ENCODE assay signal across 34 cellular contexts in genomic region chr11:119755351-119756071, GRCh38. TPM values are rescaled to one million over a fixed set of nuclear protein-coding genes. Genes with fewer than 3 reads are reported as not detected.
A peak's percentile ranks its signal among the peaks of the same experiment; 100 is the strongest.
DNase-seq lines count a peak whose midpoint lies in the region; ATAC-seq, FAIRE-seq and TF ChIP-seq lines count a peak whose summit lies in the region.
"Had no signal": no experiment of that assay in that cellular context is flagged by ENCODE, and none has a peak within 500 bp of the region (broad histone marks: within the 10 kb centered on the region; RNA-seq: fewer than 3 reads in every experiment).

No MANE protein-coding gene starts in this region.

- no peak overlapping the region for H2AFZ ChIP-seq in GM12878 (ENCODE audit: control insufficient read depth, low read depth, low read length)

- RAD21 ChIA-PET in GM12878 (lab: Charles Lee; ENCODE audit: unreplicated experiment): interaction anchor here (1.0 to 1.9 kb wide), 2 partner anchors 26 to 82 kb away, joined by 3 to 8 read pairs; partner anchors contain the start of gene NECTIN1

- H3K27me3 Mint-ChIP-seq in MCF 10A (ENCODE audit: insufficient read depth, unreplicated experiment) (no peaks in the 10 kb centered on the region), memory B cell (peaks cover 4% of the 10 kb centered on the region)

- H3K4me1 Mint-ChIP-seq in MCF 10A (ENCODE audit: insufficient read depth, unreplicated experiment): peaks cover 11% of the 10 kb centered on the region
- H3K4me1 Mint-ChIP-seq in memory B cell: peaks cover 15% of the 10 kb centered on the region

- POLR2A ChIA-PET in MCF 10A (lab: Yijun Ruan, JAX): no interaction called here
- POLR2A ChIA-PET in GM12878 (lab: Charles Lee): interaction anchor here (0.8 kb wide), 1 partner anchor 82 kb away, joined by 3 read pairs; no protein-coding TSS in a partner anchor

- BruUV-seq in MCF 10A (replicated peaks; lab: Mats Ljungman, UMichigan) (no TSS peak), GM12878 (replicated peaks; lab: Mats Ljungman, UMichigan) (no TSS peak)

- H3K9ac ChIP-seq in GM12878 (ENCODE audit: control insufficient read depth, insufficient read depth, low read length): no peak overlapping the region

- TF ChIP-seq RAD21 in GM12878 (IDR thresholded peaks at IDR 0.05; ENCODE audit: insufficient read depth, low read depth, low read length): no peak

- TF ChIP-seq EP300 in GM12878 (IDR thresholded peaks at IDR 0.05; ENCODE audit: borderline replicate concordance in 1 of 2, control insufficient read depth in 1 of 2, low read depth in 2 of 2, low read length in 2 of 2): no peak

- intact Hi-C loops in breast epithelium (cut with DNase I; ENCODE audit: low total_unique reads): loop anchor here (5.0 kb wide), 1 partner anchor 1613 kb away; no protein-coding TSS in a partner anchor
- intact Hi-C loops in MCF 10A (cut with micrococcal nuclease): no loop called here
- intact Hi-C loops in GM12878 (cut with micrococcal nuclease; ENCODE audit: unreplicated experiment): no loop called here
- intact Hi-C loops in upper lobe of right lung (cut with DNase I): no loop called here
- intact Hi-C loops in ascending aorta (cut with DNase I): no loop called here
- intact Hi-C loops in vagina (cut with DNase I): no loop called here

- H3K36me3 Mint-ChIP-seq in MCF 10A (ENCODE audit: insufficient read depth, unreplicated experiment) (peaks cover 7% of the 10 kb centered on the region), memory B cell (no peaks in the 10 kb centered on the region)
- H3K36me3 Mint-ChIP-seq: CD4-positive, CD25-positive, alpha-beta regulatory T cell; stimulated activated memory B cell treated with anti-CD40 and anti-IgM and Interleukin-4, amounts not matched to agents 10 μg/mL and 1 μg/mL and 100 μg/mL, for 72 hours had no signal

- H3K9me3 ChIP-seq in breast epithelium (no peaks in the 10 kb centered on the region), GM12878 (replicated peaks; ENCODE audit: control insufficient read depth, insufficient read depth, low read length) (no peaks in the 10 kb centered on the region), upper lobe of right lung (no peaks in the 10 kb centered on the region), ascending aorta (no peaks in the 10 kb centered on the region), vagina (no peaks in the 10 kb centered on the region)
- H3K9me3 ChIP-seq: psoas muscle, sigmoid colon had no signal

- no peaks in the 10 kb centered on the region for H4K20me1 ChIP-seq in GM12878 (ENCODE audit: control insufficient read depth, insufficient read depth)

- H3K4me3 ChIP-seq in breast epithelium (no peak overlapping the region), GM12878 (peak overlapping the region; percentile 26; the same call in 1 of the 2 replicates), upper lobe of right lung (no peak overlapping the region), ascending aorta (no peak overlapping the region), vagina (no peak overlapping the region)
- H3K4me3 ChIP-seq: lung, psoas muscle, sigmoid colon had no signal

- ATAC-seq in GM12878 (no peak), memory B cell (ENCODE audit: low read depth) (no peak), upper lobe of right lung (no peak)
- ATAC-seq: psoas muscle; stimulated activated memory B cell treated with anti-CD40 and anti-IgM and Interleukin-4, amounts not matched to agents 10 μg/mL and 1 μg/mL and 100 μg/mL, for 72 hours had no signal

- peak overlapping the region; percentile 34; the same call in 1 of the 2 replicates for H3K4me2 ChIP-seq in GM12878 (ENCODE audit: control insufficient read depth, insufficient read depth)

- H3K27me3 ChIP-seq in breast epithelium (no peaks in the 10 kb centered on the region), GM12878 (replicated peaks in 1 of 2; ENCODE audit: control insufficient read depth in 2 of 2, insufficient read depth in 2 of 2, low read length in 1 of 2) (no peaks in the 10 kb centered on the region), upper lobe of right lung (peaks cover 9% of the 10 kb centered on the region), ascending aorta (no peaks in the 10 kb centered on the region), vagina (no peaks in the 10 kb centered on the region)

- in situ Hi-C loops in GM12878 (cut with MboI): no loop called here

- H3K9me3 Mint-ChIP-seq in MCF 10A (ENCODE audit: unreplicated experiment): no peaks in the 10 kb centered on the region
- no peaks in the 10 kb centered on the region for H3K9me3 Mint-ChIP-seq in memory B cell
- H3K9me3 Mint-ChIP-seq: activated T-cell treated with anti-CD3 and anti-CD28 coated beads, Interleukin-2, amount 50 U/mL, for 24 hours; stimulated activated memory B cell treated with anti-CD40 and anti-IgM and Interleukin-4, amounts not matched to agents 10 μg/mL and 1 μg/mL and 100 μg/mL, for 72 hours had no signal

- TF ChIP-seq POLR2A in breast epithelium (IDR thresholded peaks at IDR 0.05) (no peak), GM12878 (IDR thresholded peaks at IDR 0.05; ENCODE audit: low read depth, low read length) (no peak), vagina (IDR thresholded peaks at IDR 0.05) (no peak)

- H3K4me1 ChIP-seq in breast epithelium (peaks cover 0 to 8% of the 10 kb centered on the region in 2 donors), GM12878 (ENCODE audit: control insufficient read depth, insufficient read depth, low read length) (peaks cover 27% of the 10 kb centered on the region), upper lobe of right lung (no peaks in the 10 kb centered on the region), ascending aorta (peaks cover 0 to 7% of the 10 kb centered on the region in 2 donors), vagina (peaks cover 9% of the 10 kb centered on the region)
- H3K4me1 ChIP-seq: psoas muscle, sigmoid colon had no signal

- H3K79me2 ChIP-seq in GM12878 (ENCODE audit: control insufficient read depth, insufficient read depth, low read length): peaks cover 32% of the 10 kb centered on the region

- 77% methylated on average over 9 of the region's 9 CpGs for WGBS in GM12878 (ENCODE audit: insufficient coverage, insufficient replicate concordance, low lambda C conversion rate, missing lambda C conversion rate)

- no peak for TF ChIP-seq CTCF in breast epithelium (IDR thresholded peaks at IDR 0.05)
- TF ChIP-seq CTCF in MCF 10A (IDR thresholded peaks at IDR 0.05; ENCODE audit: unreplicated experiment): no peak
- no peak for TF ChIP-seq CTCF in GM12878 (IDR thresholded peaks at IDR 0.05 in 2 of 3, conservative IDR thresholded peaks at IDR 0.05 in 1 of 3; ENCODE audit: control insufficient read depth in 2 of 3, extremely low read depth in 1 of 3, insufficient read depth in 1 of 3, low read depth in 3 of 3, low read length in 3 of 3)
- no peak for TF ChIP-seq CTCF in upper lobe of right lung (IDR thresholded peaks at IDR 0.05)
- TF ChIP-seq CTCF in ascending aorta (IDR thresholded peaks at IDR 0.05): no peak
- no peak for TF ChIP-seq CTCF in vagina (IDR thresholded peaks at IDR 0.05)

- H3K36me3 ChIP-seq in breast epithelium (no peaks in the 10 kb centered on the region), GM12878 (ENCODE audit: control insufficient read depth in 2 of 2, insufficient read depth in 2 of 2, low read length in 1 of 2) (no peaks in the 10 kb centered on the region), upper lobe of right lung (no peaks in the 10 kb centered on the region), ascending aorta (no peaks in the 10 kb centered on the region), vagina (no peaks in the 10 kb centered on the region)
- H3K36me3 ChIP-seq: brain microvascular endothelial cell, sigmoid colon had no signal

- FAIRE-seq in GM12878 (lab: Jason Lieb, UNC): no peak
- FAIRE-seq: colon, D721Med, H54, kidney, urothelium cell line had no signal

- SMC1A ChIA-PET in GM12878 (lab: Charles Lee; ENCODE audit: uncharacterized antibody, unreplicated experiment): interaction anchor here (1.2 to 1.6 kb wide), 2 partner anchors 26 to 571 kb away, joined by 3 to 4 read pairs; partner anchors contain the start of gene NECTIN1

- DNase-seq in breast epithelium (ENCODE audit: low spot score in 2 of 2) (peak in 1 of 2 donors; percentile 31), MCF 10A (ENCODE audit: unreplicated experiment) (no peak), GM12878 (ENCODE audit: low read depth, low spot score) (no peak), memory B cell (ENCODE audit: low spot score in 2 of 2) (no peak), upper lobe of right lung (peak; percentile 30), ascending aorta (ENCODE audit: low spot score in 2 of 2) (no peak), vagina (ENCODE audit: extremely low spot score in 2 of 2) (no peak), DMS79 (lab: John Stamatoyannopoulos, UW) (no peak)
- DNase-seq: 8988T; activated CD4-positive, alpha-beta T cell treated with anti-CD3 and anti-CD28 coated beads for 4 hours; activated CD8-positive, alpha-beta memory T cell treated with anti-CD3 and anti-CD28 coated beads for 24 hours; activated naive CD4-positive, alpha-beta T cell; activated T-cell treated with anti-CD3 and anti-CD28 coated beads, Interleukin-2, amount 50 U/mL, for 24 hours; brain microvascular endothelial cell; CD4-positive, CD25-positive, alpha-beta regulatory T cell; effector memory CD4-positive, alpha-beta T cell; EL; erythroblast; glutamatergic neuron; kidney; NCI-H1105 treated with DMSO at 0.1 percent for 48 hours; NCI-H2081; NCI-H446; NCI-H82; psoas muscle; sigmoid colon; stimulated activated CD4-positive, alpha-beta T cell treated with anti-CD3 and anti-CD28 coated beads, Interleukin-4, amount 100 ng/mL, for 4 hours; substantia nigra had no signal

- H3K27ac Mint-ChIP-seq in MCF 10A (ENCODE audit: low read depth, unreplicated experiment) (no peak overlapping the region), memory B cell (peak overlapping the region; percentile 45)
- H3K27ac Mint-ChIP-seq: activated T-cell treated with anti-CD3 and anti-CD28 coated beads, Interleukin-2, amount 50 U/mL, for 24 hours; CD4-positive, CD25-positive, alpha-beta regulatory T cell; stimulated activated memory B cell treated with anti-CD40 and anti-IgM and Interleukin-4, amounts not matched to agents 10 μg/mL and 1 μg/mL and 100 μg/mL, for 72 hours had no signal

- peak overlapping the region; percentile 21 to 46 for H3K27ac ChIP-seq in breast epithelium
- no peak overlapping the region for H3K27ac ChIP-seq in GM12878 (ENCODE audit: control insufficient read depth, insufficient read depth)
- H3K27ac ChIP-seq in upper lobe of right lung: no peak overlapping the region
- H3K27ac ChIP-seq in ascending aorta: no peak overlapping the region
- H3K27ac ChIP-seq in vagina: no peak overlapping the region
- H3K27ac ChIP-seq: brain microvascular endothelial cell, psoas muscle, sigmoid colon had no signal

- CTCF ChIA-PET in MCF 10A (lab: Yijun Ruan, JAX): interaction anchor here (0.7 kb wide), 1 partner anchor 383 kb away, joined by 3 read pairs; no protein-coding TSS in a partner anchor
- CTCF ChIA-PET in GM12878 (lab: Yijun Ruan, JAX): interaction anchor here (0.5 to 6.4 kb wide), 7 partner anchors 12 to 1948 kb away, joined by 3 to 58 read pairs (median 4); partner anchors contain the start of gene NECTIN1

- H3K4me3 Mint-ChIP-seq in MCF 10A (ENCODE audit: unreplicated experiment) (no peak overlapping the region), memory B cell (no peak overlapping the region)
- H3K4me3 Mint-ChIP-seq: activated T-cell treated with anti-CD3 and anti-CD28 coated beads, Interleukin-2, amount 50 U/mL, for 24 hours; CD4-positive, CD25-positive, alpha-beta regulatory T cell; stimulated activated memory B cell treated with anti-CD40 and anti-IgM and Interleukin-4, amounts not matched to agents 10 μg/mL and 1 μg/mL and 100 μg/mL, for 72 hours had no signal

RNA-seq across cellular contexts. Expression of gene NECTIN1, which starts 26.5 kb away (rescaled TPM):
- 1 to 10 TPM; 2.6 to 6.6 (median 4.5) TPM for total RNA-seq in breast epithelium
- 59.2 and 78.6 TPM in 2 replicates for total RNA-seq in MCF 10A (2022)
- total RNA-seq in GM12878 (2013; cell fraction: nucleolus; rRNA removed): 28.9 and 37.4 TPM in 2 replicates
- 2.3 and 2.4 TPM in 2 replicates for total RNA-seq in GM12878 (2014; rRNA removed)
- 1.4 and 2.4 TPM in 2 replicates for total RNA-seq in GM12878 (2014; rRNA removed; fragmentation: Illumina TruSeq; extraction: Trizol)
- total RNA-seq in GM12878 (2021): 7.5 and 8.7 TPM in 2 replicates
- polyA plus RNA-seq in GM12878 (2011; ENCODE audit: low read depth): 6.9 TPM
- polyA plus RNA-seq in GM12878 (2011; rRNA removed): 3.8 and 9.2 TPM in 2 replicates
- 10.4 and 13.9 TPM in 2 replicates for polyA plus RNA-seq in GM12878 (2011; cell fraction: cytosol; rRNA removed)
- polyA plus RNA-seq in GM12878 (2011; cell fraction: nucleus; rRNA removed): 13.1 and 14.9 TPM in 2 replicates
- 16.1 and 16.9 TPM in 2 replicates for polyA plus RNA-seq in GM12878 (2012)
- polyA plus RNA-seq in GM12878 (2014; fragmentation: Illumina TruSeq; extraction: Trizol): 2.3 and 4.5 TPM in 2 replicates
- 1 to 10 TPM; 1.4 to 1.5 TPM for polyA plus RNA-seq in GM12878 (2014; fragmentation: Nextera tagmentation; extraction: Ambion mirVana)
- 2.9 and 4.1 TPM in 2 replicates for polyA plus RNA-seq in GM12878 (2014; rRNA removed)
- polyA plus RNA-seq in GM12878 (2016; fragmentation: Nextera tagmentation; extraction: Ambion mirVana): 1 to 10 TPM in 1 of 2 experiments, under 1 TPM in 1; 0.97 to 1.4 TPM
- polyA minus RNA-seq in GM12878 (2011; rRNA and poly(A)+ RNA removed): 15.3 and 21.6 TPM in 2 replicates
- 12.3 and 12.7 TPM in 2 replicates for polyA minus RNA-seq in GM12878 (2011; cell fraction: cytosol; rRNA and poly(A)+ RNA removed)
- polyA minus RNA-seq in GM12878 (2011; cell fraction: nucleus; rRNA and poly(A)+ RNA removed): 11.2 and 13.6 TPM in 2 replicates
- 10.4 TPM for total RNA-seq in upper lobe of right lung
- total RNA-seq in ascending aorta: 1.6 TPM
- 58.2 TPM for total RNA-seq in vagina

Comparison
In these comparisons a context has a peak if more than half of its experiments do, and no peak if none do; other contexts are left out.
1. H3K27ac ChIP-seq: peak in breast epithelium (2 of 2); none in GM12878 (single experiment), upper lobe of right lung (single experiment), ascending aorta (0 of 2) and vagina (single experiment).